Comparison of ENCODE assay signal across 8 cellular contexts in genomic region chr19:10106100-10106936, GRCh38. TPM values are rescaled to one million over a fixed set of nuclear protein-coding genes. Genes with fewer than 3 reads are reported as not detected.
A peak's percentile ranks its signal among the peaks of the same experiment; 100 is the strongest.
DNase-seq lines count a peak whose midpoint lies in the region; ATAC-seq, FAIRE-seq and TF ChIP-seq lines count a peak whose summit lies in the region.

Gene PPAN (plus strand): TSS chr19:10106362. CDS start chr19:10106395, 33 bp downstream.

- H3K36me3 ChIP-seq in pancreas (peaks cover 14 to 31% (median 29%) of the 10 kb centered on the region in 3 donors), thyroid gland (peaks cover 38% of the 10 kb centered on the region in 2 donors)

- peaks cover 0 to 7% (median 4%) of the 10 kb centered on the region in 3 donors for H3K4me1 ChIP-seq in pancreas
- peaks cover 7 to 14% of the 10 kb centered on the region in 2 donors for H3K4me1 ChIP-seq in thyroid gland

- intact Hi-C loops in Right ventricle myocardium inferior (cut with DNase I) (no loop called here), pancreas (cut with DNase I) (no loop called here), thyroid gland (cut with DNase I) (loop anchor here (10.0 kb wide), 1 partner anchor 278 kb away; the partner anchor contains the start of gene TYK2)

- H3K4me3 ChIP-seq in pancreas (peak within 1 kb of the TSS; percentile 47 to 92 (median 82)), thyroid gland (replicated peaks in 1 of 3) (peak within 1 kb of the TSS; percentile 21 to 56 (median 28))

- H3K27me3 ChIP-seq in pancreas (no peaks in the 10 kb centered on the region), thyroid gland (no peaks in the 10 kb centered on the region)

- DNase-seq in NCI-H1436 (lab: John Stamatoyannopoulos, UW) = peak; percentile 99
- peak; percentile 94 for DNase-seq in SW480 (ENCODE audit: low spot score)
- peak; percentile 91 for DNase-seq in activated naive CD8-positive, alpha-beta T cell treated with anti-CD3 and anti-CD28 coated beads, Interleukin-2, amount 50 U/mL, for 16 hours (ENCODE audit: low read depth, low spot score)
- DNase-seq in Right ventricle myocardium inferior (ENCODE audit: missing footprints) = peak; percentile 99
- DNase-seq in pancreas = peak; percentile 95 to 100 (median 98)
- DNase-seq in thyroid gland = peak; percentile 98

- peak; percentile 71 for TF ChIP-seq POLR2A in GM10847 (IDR thresholded peaks at IDR 0.05; ENCODE audit: extremely low read depth, insufficient read length)
- TF ChIP-seq POLR2A in thyroid gland (IDR thresholded peaks at IDR 0.05) = peak in 1 of 2 donors; percentile 64

- peak; percentile 78 for ATAC-seq in HG02798 (IDR thresholded peaks at IDR 0.05; ENCODE audit: poor library complexity, unreplicated experiment)
- peak; percentile 99 for ATAC-seq in Right ventricle myocardium inferior
- ATAC-seq in pancreas = peak; percentile 97 to 98 (median 98)

- TF ChIP-seq CTCF in pancreas (IDR thresholded peaks at IDR 0.05) (no peak), thyroid gland (IDR thresholded peaks at IDR 0.05) (no peak)

- peak within 1 kb of the TSS in 3 of 4 donors; percentile 28 to 50 (median 31) for H3K27ac ChIP-seq in pancreas
- H3K27ac ChIP-seq in thyroid gland = peak within 1 kb of the TSS in 2 of 3 donors; percentile 35 to 45

- FAIRE-seq in pancreas (lab: Jason Lieb, UNC) = peak; percentile 78

- WGBS in pancreas, 2 donors = 1 to 2% methylated on average over 64 to 71 of the region's 71 CpGs
- WGBS in thyroid gland, 2 donors = 4 to 15% methylated on average over 8 to 28 of the region's 71 CpGs

- no peaks in the 10 kb centered on the region for H3K9me3 ChIP-seq in pancreas
- no peaks in the 10 kb centered on the region for H3K9me3 ChIP-seq in thyroid gland

RNA-seq across cellular contexts. Expression of gene PPAN, which starts in this region (rescaled TPM):
- 27.0 TPM for total RNA-seq in Right ventricle myocardium inferior
- total RNA-seq in pancreas = 10 to 100 TPM in 5 of 6 donors, 1 to 10 TPM in 1; 9.3 to 32.0 (median 15.8) TPM
- polyA plus RNA-seq in pancreas = 10 to 100 TPM; 55.9 to 67.9 TPM
- total RNA-seq in thyroid gland = 10 to 100 TPM; 26.2 to 33.0 (median 29.7) TPM

Comparison
In these comparisons a context has a peak if more than half of its experiments do, and no peak if none do; other contexts are left out.
1. Peak in every context shown above with its lines: DNase-seq, ATAC-seq, H3K4me3 ChIP-seq and H3K27ac ChIP-seq.